9 cellular contexts compared by ENCODE assay signal in genomic region chr6:41199427-41200246, GRCh38. TPM values are rescaled to one million over a fixed set of nuclear protein-coding genes. Genes with fewer than 3 reads are reported as not detected.
DNase-seq lines count a peak whose midpoint lies in the region; ATAC-seq and TF ChIP-seq lines count a peak whose summit lies in the region.
"Had no signal": no experiment of that assay in that cellular context is flagged by ENCODE, and none has a peak within 500 bp of the region (broad histone marks: within the 10 kb centered on the region; RNA-seq: fewer than 3 reads in every experiment).

No MANE protein-coding gene starts in this region.

- H3K27ac ChIP-seq in HEK293 (ENCODE audit: extremely low read depth, low read depth, low read length): no peak overlapping the region

- H3K4me3 ChIP-seq in HEK293 (ENCODE audit: low read depth, low read length): no peak overlapping the region

- no peaks in the 10 kb centered on the region for H3K4me1 ChIP-seq in HEK293 (ENCODE audit: control insufficient read depth, insufficient read depth, low read length)

- H3K4me3 Mint-ChIP-seq in activated B cell treated with CpG ODN at 0.5 μM for 24 hours: peak overlapping the region; percentile 75
- peak overlapping the region; percentile 56 to 92 (median 75) for H3K4me3 Mint-ChIP-seq in naive thymus-derived CD8-positive, alpha-beta T cell
- H3K4me3 Mint-ChIP-seq in nephron progenitor cell: no peak overlapping the region

- H3K9me3 Mint-ChIP-seq in activated B cell treated with CpG ODN at 0.5 μM for 24 hours (no peaks in the 10 kb centered on the region), nephron progenitor cell (no peaks in the 10 kb centered on the region)
- no peaks in the 10 kb centered on the region for H3K9me3 Mint-ChIP-seq in naive thymus-derived CD8-positive, alpha-beta T cell

- H3K27ac Mint-ChIP-seq in activated B cell treated with CpG ODN at 0.5 μM for 24 hours (peak overlapping the region; percentile 96), nephron progenitor cell (no peak overlapping the region)
- peak overlapping the region; percentile 96 to 99 (median 98) for H3K27ac Mint-ChIP-seq in naive thymus-derived CD8-positive, alpha-beta T cell

- ATAC-seq in GM18519 (IDR thresholded peaks at IDR 0.05; ENCODE audit: low FRiP score, unreplicated experiment) (peak; percentile 40), activated B cell treated with CpG ODN at 0.5 μM for 24 hours (ENCODE audit: low read depth) (peak; percentile 29)
- ATAC-seq in naive thymus-derived CD8-positive, alpha-beta T cell: peak; percentile 47 to 52

- CTCF ChIA-PET in HEK293 (lab: Yijun Ruan, JAX): interaction anchor here (0.9 to 1.5 kb wide), 3 partner anchors 8 to 176 kb away, joined by 3 to 7 read pairs (median 3); no protein-coding TSS in a partner anchor
- CTCF ChIA-PET in activated B cell treated with CpG ODN at 0.5 μM for 24 hours (lab: Charles Lee): interaction anchor here (1.4 kb wide), 2 partner anchors 17 to 79 kb away, joined by 4 to 8 read pairs; no protein-coding TSS in a partner anchor

- H3K27me3 Mint-ChIP-seq in activated B cell treated with CpG ODN at 0.5 μM for 24 hours (no peaks in the 10 kb centered on the region), nephron progenitor cell (ENCODE audit: low read depth, poor library complexity) (peaks cover 27% of the 10 kb centered on the region)
- no peaks in the 10 kb centered on the region for H3K27me3 Mint-ChIP-seq in naive thymus-derived CD8-positive, alpha-beta T cell

- no peak for DNase-seq in activated B cell treated with CpG ODN at 0.5 μM for 24 hours
- peak in 1 of 10 donors; percentile 11 for DNase-seq in naive thymus-derived CD8-positive, alpha-beta T cell
- DNase-seq in glomerular visceral epithelial cell (ENCODE audit: extremely low spot score): no peak
- DNase-seq in ureter (ENCODE audit: low spot score): no peak
- DNase-seq in H4 (ENCODE audit: low spot score): no peak
- DNase-seq in nephron progenitor cell: no peak

- peaks cover 35% of the 10 kb centered on the region for H3K36me3 Mint-ChIP-seq in activated B cell treated with CpG ODN at 0.5 μM for 24 hours (ENCODE audit: low read depth)
- peaks cover 0 to 2% (median 0%) of the 10 kb centered on the region in 3 donors for H3K36me3 Mint-ChIP-seq in naive thymus-derived CD8-positive, alpha-beta T cell
- H3K36me3 Mint-ChIP-seq in nephron progenitor cell (ENCODE audit: low read depth): no peaks in the 10 kb centered on the region

- no peaks in the 10 kb centered on the region for H3K36me3 ChIP-seq in HEK293 (ENCODE audit: control insufficient read depth in 2 of 2, insufficient read depth in 1 of 2, low read length in 2 of 2)

- POLR2A ChIA-PET in HEK293 (lab: Yijun Ruan, JAX) (no interaction called here), activated B cell treated with CpG ODN at 0.5 μM for 24 hours (lab: Charles Lee) (interaction anchor here (0.7 to 3.4 kb wide), 9 partner anchors 10 to 534 kb away, joined by 3 to 21 read pairs (median 3); no protein-coding TSS in a partner anchor)
- POLR2A ChIA-PET in naive thymus-derived CD8-positive, alpha-beta T cell (lab: Charles Lee): interaction anchor here (1.0 to 1.6 kb wide), 3 partner anchors 9 to 135 kb away, joined by 4 to 5 read pairs (median 4); partner anchors contain the start of genes NCR2, NFYA and OARD1

- TF ChIP-seq CTCF in HEK293 (tag by site-specific recombination; IDR thresholded peaks at IDR 0.05) (no peak), activated B cell treated with CpG ODN at 0.5 μM for 24 hours (IDR thresholded peaks at IDR 0.05) (no peak), nephron progenitor cell (IDR thresholded peaks at IDR 0.05) (no peak)

- no peaks in the 10 kb centered on the region for H3K9me3 ChIP-seq in HEK293 (ENCODE audit: control insufficient read depth, insufficient read depth, low read depth, low read length)

- H3K4me1 Mint-ChIP-seq in activated B cell treated with CpG ODN at 0.5 μM for 24 hours: peaks cover 94% of the 10 kb centered on the region
- peaks cover 40 to 97% (median 87%) of the 10 kb centered on the region in 4 donors for H3K4me1 Mint-ChIP-seq in naive thymus-derived CD8-positive, alpha-beta T cell
- H3K4me1 Mint-ChIP-seq in nephron progenitor cell: peaks cover 8% of the 10 kb centered on the region

- intact Hi-C loops in activated B cell treated with CpG ODN at 0.5 μM for 24 hours (cut with micrococcal nuclease): loop anchor here (2.0 kb wide), 1 partner anchor 79 kb away; no protein-coding TSS in a partner anchor

TF ChIP-seq in HEK293, 187 proteins besides CTCF, POLR2A, EP300 and RAD21:
- TF ChIP-seq ZFP37 (tag by site-specific recombination; IDR thresholded peaks at IDR 0.05): no peak
- TF ChIP-seq ZBTB17 (tag by site-specific recombination; IDR thresholded peaks at IDR 0.05): peak; percentile 74

RNA-seq across cellular contexts. Expression of gene TREML2, which starts 1.3 kb away (rescaled TPM):
- total RNA-seq in activated B cell treated with CpG ODN at 0.5 μM for 24 hours (10.2 and 10.3 TPM in 2 replicates), ureter (0.16 TPM)
- 1 to 10 TPM; 1.7 to 1.9 TPM for total RNA-seq in naive thymus-derived CD8-positive, alpha-beta T cell
- 1 to 10 TPM in 1 of 3 donors, under 1 TPM in 2; 0.65 to 1.5 (median 0.70) TPM for polyA plus RNA-seq in naive thymus-derived CD8-positive, alpha-beta T cell
- 0.10 TPM in 1 of 2 replicates, not detected in the other for total RNA-seq in H4 (2014; rRNA removed; shearing (Covaris generic))

RNA-seq across cellular contexts. Expression of gene TREML4, which starts 28.5 kb away (rescaled TPM):
- total RNA-seq in activated B cell treated with CpG ODN at 0.5 μM for 24 hours (not detected in 2 replicates), ureter (not detected)
- total RNA-seq in naive thymus-derived CD8-positive, alpha-beta T cell: not detected
- polyA plus RNA-seq in naive thymus-derived CD8-positive, alpha-beta T cell: not detected
- 0.46 and 0.58 TPM in 2 replicates for total RNA-seq in H4 (2014; rRNA removed; shearing (Covaris generic))
- total RNA-seq: temporal lobe had no signal

RNA-seq across cellular contexts. Expression of gene TREM2, which starts 36.7 kb away (rescaled TPM):
- total RNA-seq in activated B cell treated with CpG ODN at 0.5 μM for 24 hours (not detected in 2 replicates), ureter (9.4 TPM)
- total RNA-seq in naive thymus-derived CD8-positive, alpha-beta T cell: under 1 TPM in 1 of 2 experiments, not detected in 1; 0.49 TPM
- not detected for polyA plus RNA-seq in naive thymus-derived CD8-positive, alpha-beta T cell
- total RNA-seq in H4 (2014; rRNA removed; shearing (Covaris generic)): 0.27 TPM in 1 of 2 replicates, not detected in the other

RNA-seq across cellular contexts. Expression of gene TREML1, which starts 45.5 kb away (rescaled TPM):
- not detected in 2 replicates for total RNA-seq in activated B cell treated with CpG ODN at 0.5 μM for 24 hours
- not detected for total RNA-seq in naive thymus-derived CD8-positive, alpha-beta T cell
- not detected for polyA plus RNA-seq in naive thymus-derived CD8-positive, alpha-beta T cell
- total RNA-seq in ureter: 0.86 TPM
- total RNA-seq in H4 (2014; rRNA removed; shearing (Covaris generic)): not detected in 2 replicates
- total RNA-seq: temporal lobe had no signal
